Comparison of ENCODE assay signal across 16 cellular contexts in the genomic region with DNA sequence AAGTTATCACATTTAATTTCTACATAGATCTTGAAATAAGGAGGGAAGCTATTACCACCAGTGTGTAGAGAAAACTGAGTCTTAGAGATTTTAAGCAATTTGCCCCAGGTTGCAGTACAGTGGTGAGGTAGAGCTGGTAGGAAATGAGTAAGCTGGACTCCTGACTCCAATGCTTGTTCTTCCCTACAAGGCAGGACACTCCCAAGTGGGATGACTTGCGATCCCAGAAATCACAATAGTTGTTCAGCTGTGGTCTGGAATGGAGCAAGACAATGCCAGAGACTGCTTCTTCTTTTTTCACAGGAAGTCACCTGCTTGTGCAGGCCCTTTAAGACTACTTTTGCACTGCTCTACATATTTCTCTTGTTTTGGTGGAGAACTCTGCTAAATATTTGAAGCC.
DNase-seq lines count a peak whose midpoint lies in the region; ATAC-seq and TF ChIP-seq lines count a peak whose summit lies in the region.
"Had no signal": no experiment of that assay in that cellular context is flagged by ENCODE, and none has a peak within 500 bp of the region (broad histone marks: within the 10 kb centered on the region; RNA-seq: fewer than 3 reads in every experiment).

No MANE protein-coding gene starts in this region.

- no peak overlapping the region for H2BK12ac ChIP-seq in mesenchymal stem cell (ENCODE audit: low read length in 2 of 2)

- peak overlapping the region; percentile 32; the same call in 1 of the 2 replicates for H2AFZ ChIP-seq in PC-3 (ENCODE audit: low read length)
- no peak overlapping the region for H2AFZ ChIP-seq in mesenchymal stem cell (ENCODE audit: low read depth, low read length)
- H2AFZ ChIP-seq: PC-9 had no signal

- no peak overlapping the region for H3K9ac ChIP-seq in PC-3 (ENCODE audit: low read length)
- no peak overlapping the region for H3K9ac ChIP-seq in mesenchymal stem cell (ENCODE audit: low read length)

- no peaks in the 10 kb centered on the region for H3F3A ChIP-seq in PC-3 (ENCODE audit: low read length, unreplicated experiment)

- no peak overlapping the region for H2AK5ac ChIP-seq in mesenchymal stem cell (ENCODE audit: low read length, severe bottlenecking)

- no peak for TF ChIP-seq POLR2A in erythroblast (IDR thresholded peaks at IDR 0.05; ENCODE audit: low read length)

- H4K20me1 ChIP-seq in PC-3 (ENCODE audit: low read length): no peaks in the 10 kb centered on the region

- WGBS in mesenchymal stem cell: 100% methylated on average over 1 of the region's 1 CpG

- ATAC-seq in PC-3 (peak; percentile 94), SK-N-SH treated with all-trans-retinoic acid at 6 μM for 48 hours (no peak)

- H3K27me3 ChIP-seq in PC-3 (ENCODE audit: low read length): no peaks in the 10 kb centered on the region
- no peaks in the 10 kb centered on the region for H3K27me3 ChIP-seq in mesenchymal stem cell (ENCODE audit: control insufficient read depth in 1 of 2, insufficient read depth in 1 of 2, low read length in 2 of 2)

- peak overlapping the region in 1 of 2 experiments; percentile 18 for H3K18ac ChIP-seq in mesenchymal stem cell (ENCODE audit: low read depth in 1 of 2, low read length in 2 of 2)

- H3K4me3 ChIP-seq in PC-3 (ENCODE audit: low read length) (no peak overlapping the region), epithelial cell of esophagus (ENCODE audit: low read length) (no peak overlapping the region), mesenchymal stem cell (ENCODE audit: insufficient read depth in 1 of 2, low read depth in 1 of 2, low read length in 2 of 2) (no peak overlapping the region)
- H3K4me3 ChIP-seq: PC-9 had no signal

- TF ChIP-seq CTCF in PC-3 (conservative IDR thresholded peaks at IDR 0.05; ENCODE audit: low read depth, low read length) (no peak), epithelial cell of esophagus (IDR thresholded peaks at IDR 0.05; ENCODE audit: insufficient read depth, low read depth, low read length, missing control alignments) (no peak)

- peaks cover 11% of the 10 kb centered on the region for H3K4me1 ChIP-seq in PC-3 (ENCODE audit: insufficient read depth, low read length)
- no peaks in the 10 kb centered on the region for H3K4me1 ChIP-seq in mesenchymal stem cell (ENCODE audit: control insufficient read depth, insufficient read depth, low read depth, low read length)

- CTCF ChIA-PET in PC-3 (lab: Charles Lee): no interaction called here

- no peak overlapping the region for H2BK15ac ChIP-seq in mesenchymal stem cell (ENCODE audit: low read depth, poor library complexity, severe bottlenecking)

- H3K27ac ChIP-seq in PC-3 (ENCODE audit: low read length): peak overlapping the region; percentile 17
- H3K27ac ChIP-seq in mesenchymal stem cell (ENCODE audit: low read length, poor library complexity, severe bottlenecking): no peak overlapping the region
- H3K27ac ChIP-seq: C4-2B, PC-9 had no signal

- no peaks in the 10 kb centered on the region for H3K9me2 ChIP-seq in PC-3 (replicated peaks; ENCODE audit: low read length)

- no peaks in the 10 kb centered on the region for H3K36me3 ChIP-seq in PC-3 (ENCODE audit: low read depth, low read length)
- no peaks in the 10 kb centered on the region for H3K36me3 ChIP-seq in mesenchymal stem cell (ENCODE audit: control insufficient read depth in 1 of 2, insufficient read depth in 2 of 2, low read depth in 1 of 2, low read length in 2 of 2)

- H3K4ac ChIP-seq in mesenchymal stem cell (ENCODE audit: low read depth in 1 of 2, low read length in 2 of 2): no peak overlapping the region

- no peak overlapping the region for H4K91ac ChIP-seq in mesenchymal stem cell (ENCODE audit: low read length)

- no peak overlapping the region for H3K23ac ChIP-seq in mesenchymal stem cell (ENCODE audit: low read length in 2 of 2)

- no peaks in the 10 kb centered on the region for H3K79me2 ChIP-seq in PC-3 (ENCODE audit: low read length)

- no peak overlapping the region for H4K8ac ChIP-seq in mesenchymal stem cell (ENCODE audit: low read length)

- no peak overlapping the region for H2BK5ac ChIP-seq in mesenchymal stem cell (ENCODE audit: low read depth, low read length, poor library complexity, severe bottlenecking)

- POLR2A ChIA-PET in PC-3 (lab: Charles Lee; ENCODE audit: unreplicated experiment): no interaction called here

- no peak overlapping the region for H2BK120ac ChIP-seq in mesenchymal stem cell (ENCODE audit: low read depth, low read length)

- no TSS peak for BruUV-seq in PC-3 (replicated peaks; lab: Mats Ljungman, UMichigan)

- intact Hi-C loops in PC-3 (cut with micrococcal nuclease): no loop called here

- no peaks in the 10 kb centered on the region for H3K79me1 ChIP-seq in mesenchymal stem cell (replicated peaks; ENCODE audit: low read length, poor library complexity, severe bottlenecking)

- H3K14ac ChIP-seq in mesenchymal stem cell (ENCODE audit: low read length in 2 of 2): no peak overlapping the region

- H3K9me3 ChIP-seq in PC-3 (ENCODE audit: low read length): no peaks in the 10 kb centered on the region
- no peaks in the 10 kb centered on the region for H3K9me3 ChIP-seq in mesenchymal stem cell (ENCODE audit: control insufficient read depth, low read length)

- peak; percentile 11 for DNase-seq in A172 (ENCODE audit: low spot score)
- peak; percentile 65 for DNase-seq in PC-3
- peak; percentile 82 for DNase-seq in epithelial cell of esophagus (ENCODE audit: low read depth)
- DNase-seq in myocyte (ENCODE audit: low read depth): peak; percentile 18
- DNase-seq in mesenchymal stem cell: no peak
- DNase-seq in NCI-H2227 treated with DMSO at 0.1 percent for 48 hours (lab: John Stamatoyannopoulos, UW): no peak
- DNase-seq in erythroblast (lab: John Stamatoyannopoulos, UW): no peak
- DNase-seq: 8988T, EL, NCI-H1092, NCI-H1694, NCI-H446, PC-9, SHP77 had no signal

- H3K4me2 ChIP-seq in PC-3 (ENCODE audit: low read length): no peak overlapping the region
- no peak overlapping the region for H3K4me2 ChIP-seq in mesenchymal stem cell (ENCODE audit: low read length, poor library complexity, severe bottlenecking)
- H3K4me2 ChIP-seq: PC-9 had no signal

TF ChIP-seq in SK-N-SH treated with all-trans-retinoic acid at 6 μM for 48 hours, 23 proteins besides CTCF, POLR2A, EP300 and RAD21:
- TF ChIP-seq SNAI2 (CRISPR knock-in tag; IDR thresholded peaks at IDR 0.05) (no peak), ISL1 (CRISPR knock-in tag; IDR thresholded peaks at IDR 0.05) (no peak), TCF4 (CRISPR knock-in tag; IDR thresholded peaks at IDR 0.05; ENCODE audit: borderline replicate concordance) (no peak), TOX (CRISPR knock-in tag; IDR thresholded peaks at IDR 0.05; ENCODE audit: borderline replicate concordance) (no peak), ZFP30 (CRISPR knock-in tag; IDR thresholded peaks at IDR 0.05) (no peak), BACH2 (CRISPR knock-in tag; IDR thresholded peaks at IDR 0.05; ENCODE audit: borderline replicate concordance) (no peak), CSDC2 (CRISPR knock-in tag; IDR thresholded peaks at IDR 0.05) (no peak), GLIS3 (CRISPR knock-in tag; IDR thresholded peaks at IDR 0.05) (no peak)
- TF ChIP-seq, protein P1, sequence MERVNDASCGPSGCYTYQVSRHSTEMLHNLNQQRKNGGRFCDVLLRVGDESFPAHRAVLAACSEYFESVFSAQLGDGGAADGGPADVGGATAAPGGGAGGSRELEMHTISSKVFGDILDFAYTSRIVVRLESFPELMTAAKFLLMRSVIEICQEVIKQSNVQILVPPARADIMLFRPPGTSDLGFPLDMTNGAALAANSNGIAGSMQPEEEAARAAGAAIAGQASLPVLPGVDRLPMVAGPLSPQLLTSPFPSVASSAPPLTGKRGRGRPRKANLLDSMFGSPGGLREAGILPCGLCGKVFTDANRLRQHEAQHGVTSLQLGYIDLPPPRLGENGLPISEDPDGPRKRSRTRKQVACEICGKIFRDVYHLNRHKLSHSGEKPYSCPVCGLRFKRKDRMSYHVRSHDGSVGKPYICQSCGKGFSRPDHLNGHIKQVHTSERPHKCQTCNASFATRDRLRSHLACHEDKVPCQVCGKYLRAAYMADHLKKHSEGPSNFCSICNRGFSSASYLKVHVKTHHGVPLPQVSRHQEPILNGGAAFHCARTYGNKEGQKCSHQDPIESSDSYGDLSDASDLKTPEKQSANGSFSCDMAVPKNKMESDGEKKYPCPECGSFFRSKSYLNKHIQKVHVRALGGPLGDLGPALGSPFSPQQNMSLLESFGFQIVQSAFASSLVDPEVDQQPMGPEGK (CRISPR knock-in tag; IDR thresholded peaks at IDR 0.05; ENCODE audit: borderline replicate concordance): no peak
- TF ChIP-seq, protein P2, sequence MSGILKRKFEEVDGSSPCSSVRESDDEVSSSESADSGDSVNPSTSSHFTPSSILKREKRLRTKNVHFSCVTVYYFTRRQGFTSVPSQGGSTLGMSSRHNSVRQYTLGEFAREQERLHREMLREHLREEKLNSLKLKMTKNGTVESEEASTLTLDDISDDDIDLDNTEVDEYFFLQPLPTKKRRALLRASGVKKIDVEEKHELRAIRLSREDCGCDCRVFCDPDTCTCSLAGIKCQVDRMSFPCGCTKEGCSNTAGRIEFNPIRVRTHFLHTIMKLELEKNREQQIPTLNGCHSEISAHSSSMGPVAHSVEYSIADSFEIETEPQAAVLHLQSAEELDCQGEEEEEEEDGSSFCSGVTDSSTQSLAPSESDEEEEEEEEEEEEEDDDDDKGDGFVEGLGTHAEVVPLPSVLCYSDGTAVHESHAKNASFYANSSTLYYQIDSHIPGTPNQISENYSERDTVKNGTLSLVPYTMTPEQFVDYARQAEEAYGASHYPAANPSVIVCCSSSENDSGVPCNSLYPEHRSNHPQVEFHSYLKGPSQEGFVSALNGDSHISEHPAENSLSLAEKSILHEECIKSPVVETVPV (CRISPR knock-in tag; IDR thresholded peaks at IDR 0.05): no peak
- TF ChIP-seq, protein P3, sequence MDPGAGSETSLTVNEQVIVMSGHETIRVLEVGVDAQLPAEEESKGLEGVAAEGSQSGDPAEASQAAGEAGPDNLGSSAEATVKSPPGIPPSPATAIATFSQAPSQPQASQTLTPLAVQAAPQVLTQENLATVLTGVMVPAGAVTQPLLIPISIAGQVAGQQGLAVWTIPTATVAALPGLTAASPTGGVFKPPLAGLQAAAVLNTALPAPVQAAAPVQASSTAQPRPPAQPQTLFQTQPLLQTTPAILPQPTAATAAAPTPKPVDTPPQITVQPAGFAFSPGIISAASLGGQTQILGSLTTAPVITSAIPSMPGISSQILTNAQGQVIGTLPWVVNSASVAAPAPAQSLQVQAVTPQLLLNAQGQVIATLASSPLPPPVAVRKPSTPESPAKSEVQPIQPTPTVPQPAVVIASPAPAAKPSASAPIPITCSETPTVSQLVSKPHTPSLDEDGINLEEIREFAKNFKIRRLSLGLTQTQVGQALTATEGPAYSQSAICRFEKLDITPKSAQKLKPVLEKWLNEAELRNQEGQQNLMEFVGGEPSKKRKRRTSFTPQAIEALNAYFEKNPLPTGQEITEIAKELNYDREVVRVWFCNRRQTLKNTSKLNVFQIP (CRISPR knock-in tag; IDR thresholded peaks at IDR 0.05; ENCODE audit: borderline replicate concordance, low read depth): no peak

Comparison
In these comparisons a context has a peak if more than half of its experiments do, and no peak if none do; other contexts are left out.
1. DNase-seq: peak in A172 (single experiment), PC-3 (single experiment), epithelial cell of esophagus (single experiment) and myocyte (single experiment); none in mesenchymal stem cell (single experiment), NCI-H2227 treated with DMSO at 0.1 percent for 48 hours (single experiment) and erythroblast (0 of 2).